In the genomic region with DNA sequence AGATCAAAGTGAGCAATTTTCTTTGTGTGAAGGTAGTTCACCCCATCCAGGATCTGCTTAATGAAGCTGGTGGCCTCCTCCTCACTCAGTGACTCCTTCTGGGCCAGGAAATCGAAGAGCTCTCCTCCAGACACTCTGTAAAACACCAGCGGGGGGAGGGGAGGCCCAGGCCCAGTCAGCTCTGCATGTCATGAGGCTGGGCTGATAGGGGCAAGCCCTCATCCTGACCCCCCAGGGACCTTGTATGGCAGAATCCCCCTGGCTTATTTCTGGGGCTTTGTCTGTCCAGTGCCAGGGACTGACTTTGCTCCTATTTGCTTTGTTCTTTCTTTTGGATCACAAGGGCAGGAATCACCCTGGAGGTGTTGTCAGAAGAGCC, we compare ENCODE assay signal across 8 cellular contexts.
DNase-seq lines count a peak whose midpoint lies in the region; ATAC-seq and TF ChIP-seq lines count a peak whose summit lies in the region.

No MANE protein-coding gene starts in this region.

- H3K36me3 ChIP-seq in right atrium auricular region: peaks cover 4% of the 10 kb centered on the region

- ATAC-seq in GM21723 (IDR thresholded peaks at IDR 0.05; ENCODE audit: unreplicated experiment) (peak; percentile 21), HG03521 (IDR thresholded peaks at IDR 0.05; ENCODE audit: unreplicated experiment) (no peak)

- no peak overlapping the region for H3K4me3 ChIP-seq in right atrium auricular region

- no peaks in the 10 kb centered on the region for H3K27me3 ChIP-seq in right atrium auricular region

- peak; percentile 50 for DNase-seq in UCSD-AML1 (lab: John Stamatoyannopoulos, UW; ENCODE audit: unreplicated experiment)
- DNase-seq in right atrium auricular region (ENCODE audit: low spot score): peak; percentile 50
- DNase-seq in stimulated activated CD8-positive, alpha-beta memory T cell treated with anti-CD3 and anti-CD28 coated beads, Interleukin-7, amount 100 ng/mL, for 48 hours (ENCODE audit: extremely low read depth in 1 of 2, low read depth in 1 of 2): peak; percentile 23 to 37
- DNase-seq in COLO668 (lab: John Stamatoyannopoulos, UW; ENCODE audit: unreplicated experiment): no peak
- no peak for DNase-seq in HuH-7 (ENCODE audit: low spot score)
- no peak for DNase-seq in GM13976 (ENCODE audit: low spot score)

- in situ Hi-C loops in GM13976 (cut with MboI; ENCODE audit: low sequenced_read_pairs, unreplicated experiment): no loop called here

- no peaks in the 10 kb centered on the region for H3K9me3 ChIP-seq in right atrium auricular region

- peak overlapping the region; percentile 81 to 89 for H3K27ac ChIP-seq in right atrium auricular region

- no peak for TF ChIP-seq CTCF in right atrium auricular region (IDR thresholded peaks at IDR 0.05)
- no peak for TF ChIP-seq CTCF in GM13976 (IDR thresholded peaks at IDR 0.05; ENCODE audit: borderline replicate concordance, control extremely low read depth, extremely low read depth, insufficient read depth, missing control alignments)

- peaks cover 0 to 65% of the 10 kb centered on the region in 2 donors for H3K4me1 ChIP-seq in right atrium auricular region

Comparison
In these comparisons a context has a peak if more than half of its experiments do, and no peak if none do; other contexts are left out.
1. DNase-seq: peak in UCSD-AML1 (single experiment), right atrium auricular region (single experiment) and stimulated activated CD8-positive, alpha-beta memory T cell treated with anti-CD3 and anti-CD28 coated beads, Interleukin-7, amount 100 ng/mL, for 48 hours (2 of 2); none in COLO668 (single experiment), HuH-7 (single experiment) and GM13976 (single experiment).